In the genomic region with DNA sequence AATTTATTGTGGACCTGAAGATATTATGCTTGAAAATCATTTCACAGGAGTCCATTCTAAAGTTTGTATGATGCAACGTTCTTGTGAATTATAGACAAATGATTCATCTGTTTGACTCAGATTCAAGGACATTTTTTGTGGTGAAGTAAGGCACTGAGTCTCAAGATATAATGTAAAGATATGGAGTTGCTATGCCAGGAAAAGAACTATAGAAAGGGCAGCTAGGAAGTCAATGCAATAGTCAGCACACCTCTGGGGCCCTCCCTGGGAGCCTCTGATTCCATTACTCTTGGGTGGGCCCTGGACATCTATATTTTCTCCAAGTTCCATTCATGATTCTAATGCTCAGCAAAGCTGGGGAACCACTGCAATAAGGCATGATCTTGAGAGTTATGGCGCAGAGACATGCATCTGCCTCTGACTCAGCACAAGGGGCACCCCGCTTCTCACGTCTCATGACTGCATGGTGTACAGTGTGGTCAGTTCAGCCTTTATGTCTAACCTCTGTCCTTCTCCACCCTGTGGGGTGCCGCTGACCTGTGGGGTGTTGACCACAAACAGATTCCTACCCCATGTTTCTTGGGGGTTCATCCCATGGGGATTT, we compare ENCODE assay signal across 1 cellular context.
TF ChIP-seq lines count a peak whose summit lies in the region.

No MANE protein-coding gene starts in this region.

TF ChIP-seq in K562, 482 proteins besides CTCF, POLR2A, EP300 and RAD21 (continued from another document and continues in another):
- peak; percentile 43; the same call in 1 of the 2 replicates for TF ChIP-seq SMAD3 (CRISPR knock-in tag; conservative IDR thresholded peaks at IDR 0.05)
- TF ChIP-seq ZFPM2 (CRISPR knock-in tag; IDR thresholded peaks at IDR 0.05), result no peak
- no peak for TF ChIP-seq EGR1 (conservative IDR thresholded peaks at IDR 0.05)
- TF ChIP-seq ZFP36 (IDR thresholded peaks at IDR 0.05; ENCODE audit: low read depth, low read length, partially characterized antibody), result no peak
- TF ChIP-seq, protein P1, sequence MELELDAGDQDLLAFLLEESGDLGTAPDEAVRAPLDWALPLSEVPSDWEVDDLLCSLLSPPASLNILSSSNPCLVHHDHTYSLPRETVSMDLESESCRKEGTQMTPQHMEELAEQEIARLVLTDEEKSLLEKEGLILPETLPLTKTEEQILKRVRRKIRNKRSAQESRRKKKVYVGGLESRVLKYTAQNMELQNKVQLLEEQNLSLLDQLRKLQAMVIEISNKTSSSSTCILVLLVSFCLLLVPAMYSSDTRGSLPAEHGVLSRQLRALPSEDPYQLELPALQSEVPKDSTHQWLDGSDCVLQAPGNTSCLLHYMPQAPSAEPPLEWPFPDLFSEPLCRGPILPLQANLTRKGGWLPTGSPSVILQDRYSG (tag; conservative IDR thresholded peaks at IDR 0.05; ENCODE audit: low read depth), result no peak
- TF ChIP-seq ATF7 (IDR thresholded peaks at IDR 0.05), result peak; percentile 54; the same call in 1 of the 2 replicates
- TF ChIP-seq CC2D1A (IDR thresholded peaks at IDR 0.05), result no peak
- no peak for TF ChIP-seq NCOA4 (IDR thresholded peaks at IDR 0.05; ENCODE audit: partially characterized antibody)
- TF ChIP-seq, protein P2, sequence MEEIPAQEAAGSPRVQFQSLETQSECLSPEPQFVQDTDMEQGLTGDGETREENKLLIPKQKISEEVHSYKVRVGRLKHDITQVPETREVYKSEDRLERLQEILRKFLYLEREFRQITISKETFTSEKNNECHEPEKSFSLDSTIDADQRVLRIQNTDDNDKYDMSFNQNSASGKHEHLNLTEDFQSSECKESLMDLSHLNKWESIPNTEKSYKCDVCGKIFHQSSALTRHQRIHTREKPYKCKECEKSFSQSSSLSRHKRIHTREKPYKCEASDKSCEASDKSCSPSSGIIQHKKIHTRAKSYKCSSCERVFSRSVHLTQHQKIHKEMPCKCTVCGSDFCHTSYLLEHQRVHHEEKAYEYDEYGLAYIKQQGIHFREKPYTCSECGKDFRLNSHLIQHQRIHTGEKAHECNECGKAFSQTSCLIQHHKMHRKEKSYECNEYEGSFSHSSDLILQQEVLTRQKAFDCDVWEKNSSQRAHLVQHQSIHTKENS (CRISPR knock-in tag; IDR thresholded peaks at IDR 0.05), result no peak
- TF ChIP-seq HDGF (IDR thresholded peaks at IDR 0.05), result no peak
- no peak for TF ChIP-seq KAT7 (CRISPR knock-in tag; IDR thresholded peaks at IDR 0.05; ENCODE audit: borderline replicate concordance)
- TF ChIP-seq, protein P3, sequence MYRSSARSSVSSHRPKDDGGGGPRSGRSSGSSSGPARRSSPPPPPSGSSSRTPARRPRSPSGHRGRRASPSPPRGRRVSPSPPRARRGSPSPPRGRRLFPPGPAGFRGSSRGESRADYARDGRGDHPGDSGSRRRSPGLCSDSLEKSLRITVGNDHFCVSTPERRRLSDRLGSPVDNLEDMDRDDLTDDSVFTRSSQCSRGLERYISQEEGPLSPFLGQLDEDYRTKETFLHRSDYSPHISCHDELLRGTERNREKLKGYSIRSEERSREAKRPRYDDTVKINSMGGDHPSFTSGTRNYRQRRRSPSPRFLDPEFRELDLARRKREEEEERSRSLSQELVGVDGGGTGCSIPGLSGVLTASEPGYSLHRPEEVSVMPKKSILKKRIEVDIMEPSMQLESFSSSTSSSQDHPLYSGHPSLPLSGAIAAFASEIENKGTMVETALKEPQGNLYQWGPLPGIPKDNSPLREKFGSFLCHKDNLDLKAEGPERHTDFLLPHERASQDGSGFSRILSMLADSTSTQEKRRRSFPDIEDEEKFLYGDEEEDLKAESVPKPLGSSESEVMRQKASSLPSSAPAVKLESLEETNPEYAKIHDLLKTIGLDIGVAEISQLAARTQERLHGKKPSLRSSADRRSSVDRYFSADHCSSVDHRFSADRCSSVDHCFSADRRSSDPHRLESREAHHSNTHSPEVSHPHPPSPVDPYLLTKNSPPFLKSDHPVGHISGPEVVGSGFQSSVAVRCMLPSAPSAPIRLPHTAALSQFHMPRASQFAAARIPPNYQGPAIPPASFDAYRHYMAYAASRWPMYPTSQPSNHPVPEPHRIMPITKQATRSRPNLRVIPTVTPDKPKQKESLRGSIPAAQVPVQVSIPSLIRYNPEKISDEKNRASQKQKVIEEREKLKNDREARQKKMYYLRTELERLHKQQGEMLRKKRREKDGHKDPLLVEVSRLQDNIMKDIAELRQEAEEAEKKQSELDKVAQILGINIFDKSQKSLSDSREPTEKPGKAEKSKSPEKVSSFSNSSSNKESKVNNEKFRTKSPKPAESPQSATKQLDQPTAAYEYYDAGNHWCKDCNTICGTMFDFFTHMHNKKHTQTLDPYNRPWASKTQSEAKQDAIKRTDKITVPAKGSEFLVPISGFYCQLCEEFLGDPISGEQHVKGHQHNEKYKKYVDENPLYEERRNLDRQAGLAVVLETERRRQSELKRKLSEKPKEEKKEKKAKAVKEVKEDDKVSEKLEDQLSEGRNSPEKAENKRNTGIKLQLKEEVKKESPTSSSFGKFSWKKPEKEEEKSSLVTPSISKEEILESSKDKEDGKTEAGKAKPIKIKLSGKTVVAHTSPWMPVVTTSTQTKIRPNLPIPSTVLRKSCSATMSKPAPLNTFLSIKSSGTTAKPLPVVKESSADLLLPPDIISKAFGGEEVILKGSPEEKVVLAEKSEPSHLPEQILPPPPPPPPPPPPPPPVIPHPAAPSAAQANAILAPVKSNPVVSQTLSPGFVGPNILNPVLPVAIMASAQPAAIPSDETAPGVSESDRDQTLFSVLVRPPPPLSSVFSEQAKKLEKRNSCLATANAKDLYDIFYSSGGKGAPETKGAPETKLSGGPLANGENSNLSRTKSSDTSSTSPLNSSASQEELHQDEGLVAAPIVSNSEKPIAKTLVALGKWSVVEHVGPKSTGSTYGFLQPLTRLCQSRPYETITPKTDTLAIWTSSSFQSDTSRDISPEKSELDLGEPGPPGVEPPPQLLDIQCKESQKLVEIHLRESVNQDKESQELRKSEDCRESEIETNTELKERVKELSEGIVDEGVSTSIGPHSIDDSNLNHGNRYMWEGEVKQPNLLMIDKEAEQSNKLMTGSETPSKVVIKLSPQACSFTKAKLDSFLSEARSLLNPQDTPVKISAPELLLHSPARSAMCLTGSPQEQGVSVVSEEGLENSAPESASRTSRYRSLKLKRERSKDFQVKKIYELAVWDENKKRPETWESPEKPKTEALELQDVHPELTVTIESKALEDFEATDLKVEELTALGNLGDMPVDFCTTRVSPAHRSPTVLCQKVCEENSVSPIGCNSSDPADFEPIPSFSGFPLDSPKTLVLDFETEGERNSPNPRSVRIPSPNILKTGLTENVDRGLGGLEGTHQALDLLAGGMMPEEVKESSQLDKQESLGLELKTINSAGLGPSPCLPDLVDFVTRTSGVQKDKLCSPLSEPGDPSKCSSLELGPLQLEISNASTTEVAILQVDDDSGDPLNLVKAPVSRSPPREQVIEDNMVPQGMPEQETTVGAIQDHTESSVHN (IDR thresholded peaks at IDR 0.05; ENCODE audit: borderline replicate concordance in 1 of 2, low read depth in 1 of 2), result 0 out of 4 replicates have a peak, but pooled peaks of 1 of the 2 experiments have one; percentile 35
- TF ChIP-seq BHLHE40 (IDR thresholded peaks at IDR 0.05; ENCODE audit: low read length), result peak; percentile 20; the same call in 1 of the 2 replicates
- TF ChIP-seq DDX20 (tag; IDR thresholded peaks at IDR 0.05; ENCODE audit: low read depth), result peak; percentile 18; the same call in 1 of the 2 replicates
- TF ChIP-seq MTF1 (CRISPR knock-in tag; IDR thresholded peaks at IDR 0.05; ENCODE audit: borderline replicate concordance), result no peak
- TF ChIP-seq, protein P4, sequence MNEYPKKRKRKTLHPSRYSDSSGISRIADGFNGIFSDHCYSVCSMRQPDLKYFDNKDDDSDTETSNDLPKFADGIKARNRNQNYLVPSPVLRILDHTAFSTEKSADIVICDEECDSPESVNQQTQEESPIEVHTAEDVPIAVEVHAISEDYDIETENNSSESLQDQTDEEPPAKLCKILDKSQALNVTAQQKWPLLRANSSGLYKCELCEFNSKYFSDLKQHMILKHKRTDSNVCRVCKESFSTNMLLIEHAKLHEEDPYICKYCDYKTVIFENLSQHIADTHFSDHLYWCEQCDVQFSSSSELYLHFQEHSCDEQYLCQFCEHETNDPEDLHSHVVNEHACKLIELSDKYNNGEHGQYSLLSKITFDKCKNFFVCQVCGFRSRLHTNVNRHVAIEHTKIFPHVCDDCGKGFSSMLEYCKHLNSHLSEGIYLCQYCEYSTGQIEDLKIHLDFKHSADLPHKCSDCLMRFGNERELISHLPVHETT (CRISPR knock-in tag; conservative IDR thresholded peaks at IDR 0.05 in 1 of 2, IDR thresholded peaks at IDR 0.05 in 1 of 2), result peak in 1 of 2 experiments; percentile 68; a peak in 1 of 4 replicates
- TF ChIP-seq SNRNP70 (optimal IDR thresholded peaks at IDR 0.05; ENCODE audit: low read depth, low read length), result no peak
- TF ChIP-seq MEF2A (IDR thresholded peaks at IDR 0.05; ENCODE audit: control insufficient read depth, low read depth, low read length), result no peak
- peak; percentile 93 for TF ChIP-seq ZNF589 (CRISPR knock-in tag; IDR thresholded peaks at IDR 0.05; ENCODE audit: low read depth)
- no peak for TF ChIP-seq GTF2F1 (IDR thresholded peaks at IDR 0.05; ENCODE audit: low read depth, low read length)
- no peak for TF ChIP-seq TCF7 (IDR thresholded peaks at IDR 0.05; ENCODE audit: borderline replicate concordance)
- no peak for TF ChIP-seq ERF (CRISPR knock-in tag; IDR thresholded peaks at IDR 0.05)
- no peak for TF ChIP-seq CHD2 (IDR thresholded peaks at IDR 0.05; ENCODE audit: low read depth, low read length)
- no peak for TF ChIP-seq ZNF407 (IDR thresholded peaks at IDR 0.05; ENCODE audit: low read depth)
- peak; percentile 65; the same call in 1 of the 2 replicates for TF ChIP-seq ZBTB9 (CRISPR knock-in tag; IDR thresholded peaks at IDR 0.05)
- TF ChIP-seq NELFE (IDR thresholded peaks at IDR 0.05; ENCODE audit: insufficient read depth, insufficient read length), result no peak
- TF ChIP-seq ZNF133 (CRISPR knock-in tag; IDR thresholded peaks at IDR 0.05), result no peak
- TF ChIP-seq, protein P5, sequence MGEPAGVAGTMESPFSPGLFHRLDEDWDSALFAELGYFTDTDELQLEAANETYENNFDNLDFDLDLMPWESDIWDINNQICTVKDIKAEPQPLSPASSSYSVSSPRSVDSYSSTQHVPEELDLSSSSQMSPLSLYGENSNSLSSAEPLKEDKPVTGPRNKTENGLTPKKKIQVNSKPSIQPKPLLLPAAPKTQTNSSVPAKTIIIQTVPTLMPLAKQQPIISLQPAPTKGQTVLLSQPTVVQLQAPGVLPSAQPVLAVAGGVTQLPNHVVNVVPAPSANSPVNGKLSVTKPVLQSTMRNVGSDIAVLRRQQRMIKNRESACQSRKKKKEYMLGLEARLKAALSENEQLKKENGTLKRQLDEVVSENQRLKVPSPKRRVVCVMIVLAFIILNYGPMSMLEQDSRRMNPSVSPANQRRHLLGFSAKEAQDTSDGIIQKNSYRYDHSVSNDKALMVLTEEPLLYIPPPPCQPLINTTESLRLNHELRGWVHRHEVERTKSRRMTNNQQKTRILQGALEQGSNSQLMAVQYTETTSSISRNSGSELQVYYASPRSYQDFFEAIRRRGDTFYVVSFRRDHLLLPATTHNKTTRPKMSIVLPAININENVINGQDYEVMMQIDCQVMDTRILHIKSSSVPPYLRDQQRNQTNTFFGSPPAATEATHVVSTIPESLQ (CRISPR knock-in tag; IDR thresholded peaks at IDR 0.05), result no peak
- TF ChIP-seq HDAC8 (tag; IDR thresholded peaks at IDR 0.05), result no peak
- no peak for TF ChIP-seq SIRT6 (IDR thresholded peaks at IDR 0.05; ENCODE audit: low read depth, low read length)
